In the genomic region with DNA sequence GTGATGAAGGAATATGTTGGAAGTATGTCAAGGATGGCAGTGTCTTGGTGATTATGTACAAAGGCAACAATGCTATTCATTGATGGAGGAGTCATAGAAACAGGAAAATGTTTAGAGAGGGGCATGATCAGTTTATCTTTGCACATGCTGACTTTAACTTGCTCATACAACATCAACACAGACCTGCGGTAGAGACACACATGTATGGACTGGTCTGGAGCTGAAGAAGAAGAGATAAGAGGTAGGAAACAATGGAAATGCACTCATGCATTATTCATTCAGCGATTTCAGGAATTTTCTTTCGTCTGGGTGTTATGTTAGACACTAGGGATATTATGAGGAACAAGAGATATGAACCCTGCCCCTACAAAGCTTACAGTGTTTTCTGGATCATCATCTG, we compare ENCODE assay signal across 23 cellular contexts.
"Had no signal": no experiment of that assay in that cellular context is flagged by ENCODE, and none has a peak within 500 bp of the region (broad histone marks: within the 10 kb centered on the region; RNA-seq: fewer than 3 reads in every experiment).

No MANE protein-coding gene starts in this region.

- H3K4me1 ChIP-seq: esophagus muscularis mucosa, gastrocnemius medialis, heart right ventricle, left lung, lower lobe of right lung had no signal

- FAIRE-seq: colon, endothelial cell of umbilical vein, islet of Langerhans, keratinocyte had no signal

- H3K4me3 ChIP-seq: coronary artery, dorsolateral prefrontal cortex, esophagus muscularis mucosa, gastrocnemius medialis, heart right ventricle, left lung, lower lobe of right lung had no signal

- ATAC-seq: gastrocnemius medialis, heart right ventricle, left cardiac atrium, left lung, left ventricle myocardium superior, lower lobe of right lung had no signal

- H3K9me3 ChIP-seq: esophagus muscularis mucosa, gastrocnemius medialis, left lung, lower lobe of right lung had no signal

- H3K36me3 ChIP-seq: esophagus muscularis mucosa, gastrocnemius medialis, heart right ventricle, left lung, lower lobe of right lung had no signal

- H3K27me3 ChIP-seq: dorsolateral prefrontal cortex, esophagus muscularis mucosa, gastrocnemius medialis, heart right ventricle, left lung had no signal

- H3K27ac ChIP-seq: coronary artery, dorsolateral prefrontal cortex, esophagus muscularis mucosa, gastrocnemius medialis, heart right ventricle, left lung, lower lobe of right lung had no signal

- DNase-seq: dermis blood vessel endothelial cell; dorsolateral prefrontal cortex; effector CD4-positive, alpha-beta T cell; effector memory CD4-positive, alpha-beta T cell; foreskin melanocyte; gastrocnemius medialis; glutamatergic neuron; head of caudate nucleus; heart right ventricle; hippocampal formation; left cardiac atrium; left lung; left ventricle myocardium superior; lower lobe of right lung; mesendoderm; midbrain; naive B cell had no signal
